Comparison of ENCODE assay signal across 9 cellular contexts in the genomic region with DNA sequence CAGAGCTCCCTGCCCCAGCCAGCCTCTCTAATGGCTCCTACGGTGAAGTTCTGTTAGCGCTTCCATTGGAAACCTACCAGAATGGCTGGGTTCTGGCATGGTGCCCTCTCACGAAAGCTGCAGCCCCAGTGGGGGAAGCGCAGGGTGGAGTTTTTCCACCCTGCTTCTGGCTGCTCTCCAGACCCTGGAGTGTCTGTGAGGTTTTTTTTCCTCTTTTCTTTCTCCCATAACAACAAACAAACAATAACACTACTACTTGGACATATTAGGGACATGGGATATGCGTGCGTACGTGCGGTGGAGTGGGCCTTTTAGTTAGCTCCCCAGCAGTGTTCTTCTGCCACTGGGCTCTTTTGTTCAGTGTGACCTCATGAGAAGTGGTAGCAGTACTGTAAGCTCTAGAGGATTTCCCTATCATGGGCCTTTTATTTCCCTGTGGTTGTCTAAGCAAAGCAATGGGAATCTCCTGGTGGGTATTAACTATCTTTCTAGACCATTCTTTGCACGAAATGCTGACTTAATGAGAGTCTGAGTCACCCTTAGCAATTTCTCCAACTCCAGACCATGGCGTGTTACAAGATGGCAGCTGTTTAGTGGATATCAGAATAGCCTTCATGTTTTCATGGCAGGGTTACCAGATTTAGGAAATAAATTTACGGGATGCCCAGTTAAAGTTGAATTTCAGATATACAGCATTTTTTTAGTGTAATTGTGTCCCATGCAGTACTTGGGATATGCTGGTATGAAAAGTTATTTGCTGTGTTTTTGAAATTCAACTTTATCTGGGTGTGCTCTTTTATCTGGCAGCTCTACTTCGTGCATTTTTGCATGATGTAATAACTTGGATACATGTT.
DNase-seq lines count a peak whose midpoint lies in the region; ATAC-seq and TF ChIP-seq lines count a peak whose summit lies in the region.
"Had no signal": no experiment of that assay in that cellular context is flagged by ENCODE, and none has a peak within 500 bp of the region (broad histone marks: within the 10 kb centered on the region; RNA-seq: fewer than 3 reads in every experiment).

No MANE protein-coding gene starts in this region.

- no peaks in the 10 kb centered on the region for H3K9me3 ChIP-seq in mucosa of descending colon
- H3K9me3 ChIP-seq in effector memory CD4-positive, alpha-beta T cell (ENCODE audit: control insufficient read depth, low read length): peaks cover 8% of the 10 kb centered on the region
- H3K9me3 ChIP-seq in OCI-LY7 (ENCODE audit: low read length): peaks cover 10% of the 10 kb centered on the region; the same call in 1 of the 2 replicates

- H3K27ac ChIP-seq in effector memory CD4-positive, alpha-beta T cell (ENCODE audit: insufficient read depth, low read length, poor library complexity, severe bottlenecking): no peak overlapping the region
- no peak overlapping the region for H3K27ac ChIP-seq in OCI-LY7 (ENCODE audit: low read depth, low read length, poor library complexity, severe bottlenecking)

- H3K9me2 ChIP-seq in OCI-LY7 (ENCODE audit: insufficient read depth, low read length): no peaks in the 10 kb centered on the region

- POLR2A ChIA-PET in OCI-LY7 (lab: Charles Lee): interaction anchor here (0.7 to 1.3 kb wide), 3 partner anchors 12 to 87 kb away, joined by 3 to 5 read pairs (median 4); no protein-coding TSS in a partner anchor

- no TSS peak for BruUV-seq in OCI-LY7 (replicated peaks; lab: Mats Ljungman, UMichigan)

- intact Hi-C loops in dendritic cell treated with granulocyte-macrophage colony-stimulating factor and Interleukin-4, amounts not matched to agents 40 ng/mL and 50 ng/mL, for 4 days (cut with micrococcal nuclease): no loop called here
- intact Hi-C loops in mucosa of descending colon (cut with DNase I, micrococcal nuclease) (no loop called here), OCI-LY7 (cut with micrococcal nuclease; ENCODE audit: unreplicated experiment) (no loop called here)

- H3K4me3 Mint-ChIP-seq in dendritic cell treated with granulocyte-macrophage colony-stimulating factor and Interleukin-4, amounts not matched to agents 40 ng/mL and 50 ng/mL, for 4 days: no peak overlapping the region
- H3K4me3 Mint-ChIP-seq: activated B cell treated with CpG ODN at 0.5 μM for 24 hours had no signal

- peak; percentile 63 for ATAC-seq in mucosa of descending colon
- ATAC-seq in HG02678 (IDR thresholded peaks at IDR 0.05; ENCODE audit: unreplicated experiment): no peak

- H2AFZ ChIP-seq in OCI-LY7 (ENCODE audit: low read length): no peak overlapping the region

- peaks cover 13% of the 10 kb centered on the region for H3K36me3 Mint-ChIP-seq in dendritic cell treated with granulocyte-macrophage colony-stimulating factor and Interleukin-4, amounts not matched to agents 40 ng/mL and 50 ng/mL, for 4 days (ENCODE audit: low read depth)

- peaks cover 28% of the 10 kb centered on the region for H3K4me1 ChIP-seq in mucosa of descending colon (ENCODE audit: low read depth)
- no peaks in the 10 kb centered on the region for H3K4me1 ChIP-seq in effector memory CD4-positive, alpha-beta T cell (ENCODE audit: control insufficient read depth, insufficient read depth, low read length, poor library complexity, severe bottlenecking)
- no peaks in the 10 kb centered on the region for H3K4me1 ChIP-seq in OCI-LY7 (ENCODE audit: insufficient read depth, low read length, poor library complexity, severe bottlenecking)

- peak overlapping the region; percentile 85 for H3K27ac Mint-ChIP-seq in dendritic cell treated with granulocyte-macrophage colony-stimulating factor and Interleukin-4, amounts not matched to agents 40 ng/mL and 50 ng/mL, for 4 days
- H3K27ac Mint-ChIP-seq: activated B cell treated with CpG ODN at 0.5 μM for 24 hours had no signal

- DNase-seq in AG09319 (ENCODE audit: extremely low read depth, low read depth): peak; percentile 77
- DNase-seq in NCI-H2196 treated with DMSO at 0.1 percent for 48 hours (lab: John Stamatoyannopoulos, UW; ENCODE audit: unreplicated experiment): peak; percentile 85
- DNase-seq in mucosa of descending colon: peak; percentile 66 to 74 (median 69)
- DNase-seq in effector memory CD4-positive, alpha-beta T cell: no peak
- no peak for DNase-seq in OCI-LY7 (ENCODE audit: low spot score)
- DNase-seq in activated CD4-positive, alpha-beta T cell treated with anti-CD3 and anti-CD28 coated beads, Interleukin-2, amount 50 U/mL, for 4 hours: no peak
- DNase-seq: activated B cell treated with CpG ODN at 0.5 μM for 24 hours had no signal

- H3K27me3 Mint-ChIP-seq in dendritic cell treated with granulocyte-macrophage colony-stimulating factor and Interleukin-4, amounts not matched to agents 40 ng/mL and 50 ng/mL, for 4 days: no peaks in the 10 kb centered on the region
- H3K27me3 Mint-ChIP-seq: activated B cell treated with CpG ODN at 0.5 μM for 24 hours had no signal

- CTCF ChIA-PET in OCI-LY7 (lab: Charles Lee; ENCODE audit: unreplicated experiment): no interaction called here

- TF ChIP-seq CTCF in AG09319 (IDR thresholded peaks at IDR 0.05; ENCODE audit: low read depth, low read length): no peak
- TF ChIP-seq CTCF in mucosa of descending colon (IDR thresholded peaks at IDR 0.05): no peak
- no peak for TF ChIP-seq CTCF in OCI-LY7 (conservative IDR thresholded peaks at IDR 0.05; ENCODE audit: low read length)

- H3K79me2 ChIP-seq in OCI-LY7 (ENCODE audit: insufficient read depth, low read depth, low read length): no peaks in the 10 kb centered on the region

- peaks cover 50% of the 10 kb centered on the region for H3K4me1 Mint-ChIP-seq in dendritic cell treated with granulocyte-macrophage colony-stimulating factor and Interleukin-4, amounts not matched to agents 40 ng/mL and 50 ng/mL, for 4 days (ENCODE audit: low read depth)
- H3K4me1 Mint-ChIP-seq: activated B cell treated with CpG ODN at 0.5 μM for 24 hours had no signal

- H3K27me3 ChIP-seq in effector memory CD4-positive, alpha-beta T cell (replicated peaks; ENCODE audit: control insufficient read depth, insufficient read depth, low read length, poor library complexity, severe bottlenecking): no peaks in the 10 kb centered on the region

- no peak overlapping the region for H3K4me2 ChIP-seq in OCI-LY7 (ENCODE audit: low read length)

- H3K9me3 Mint-ChIP-seq in dendritic cell treated with granulocyte-macrophage colony-stimulating factor and Interleukin-4, amounts not matched to agents 40 ng/mL and 50 ng/mL, for 4 days: no peaks in the 10 kb centered on the region

- H3K36me3 ChIP-seq in mucosa of descending colon (ENCODE audit: low read depth): no peaks in the 10 kb centered on the region
- no peaks in the 10 kb centered on the region for H3K36me3 ChIP-seq in effector memory CD4-positive, alpha-beta T cell (ENCODE audit: control insufficient read depth, insufficient read depth, low read length)
- H3K36me3 ChIP-seq in OCI-LY7 (ENCODE audit: insufficient read depth, low read length): no peaks in the 10 kb centered on the region; the same call in 1 of the 2 replicates

- no peaks in the 10 kb centered on the region for H4K20me1 ChIP-seq in OCI-LY7 (ENCODE audit: insufficient read depth, low read length)

- no peak overlapping the region for H3K4me3 ChIP-seq in mucosa of descending colon
- H3K4me3 ChIP-seq in effector memory CD4-positive, alpha-beta T cell (ENCODE audit: insufficient read depth, low read depth, low read length, poor library complexity, severe bottlenecking): no peak overlapping the region
- no peak overlapping the region for H3K4me3 ChIP-seq in OCI-LY7 (ENCODE audit: low read depth, low read length, poor library complexity, severe bottlenecking)

Comparison
In these comparisons a context has a peak if more than half of its experiments do, and no peak if none do; other contexts are left out.
1. DNase-seq: peak in AG09319 (single experiment), NCI-H2196 treated with DMSO at 0.1 percent for 48 hours (single experiment) and mucosa of descending colon (3 of 3); none in effector memory CD4-positive, alpha-beta T cell (0 of 3), OCI-LY7 (single experiment) and activated CD4-positive, alpha-beta T cell treated with anti-CD3 and anti-CD28 coated beads, Interleukin-2, amount 50 U/mL, for 4 hours (0 of 2).